8 cellular contexts compared by ENCODE assay signal in genomic region chr9:87498816-87499454, GRCh38. TPM values are rescaled to one million over a fixed set of nuclear protein-coding genes. Genes with fewer than 3 reads are reported as not detected.
DNase-seq lines count a peak whose midpoint lies in the region; ATAC-seq, FAIRE-seq and TF ChIP-seq lines count a peak whose summit lies in the region.

No MANE protein-coding gene starts in this region.

- H3K27me3 Mint-ChIP-seq in activated CD8-positive, alpha-beta T cell treated with anti-CD3 and anti-CD28 coated beads for 36 hours = peaks cover 44% of the 10 kb centered on the region
- H3K27me3 Mint-ChIP-seq in activated CD8-positive, alpha-beta T cell treated with anti-CD3 and anti-CD28 coated beads, Interleukin-2, amount 10 ng/mL, durations not matched to agents 7 days and 5 days (ENCODE audit: low read depth) = peaks cover 40% of the 10 kb centered on the region
- H3K27me3 Mint-ChIP-seq in activated naive CD8-positive, alpha-beta T cell treated with anti-CD3 and anti-CD28 coated beads, Interleukin-2, amount 50 U/mL, for 24 hours = peaks cover 41% of the 10 kb centered on the region

- intact Hi-C loops in activated CD8-positive, alpha-beta T cell treated with anti-CD3 and anti-CD28 coated beads for 36 hours (cut with micrococcal nuclease) = no loop called here
- intact Hi-C loops in testis (cut with DNase I; ENCODE audit: low total_unique reads) = loop anchor here (5.0 kb wide), 1 partner anchor 162 kb away; no protein-coding TSS in a partner anchor

- no peak for TF ChIP-seq CTCF in activated CD8-positive, alpha-beta T cell treated with anti-CD3 and anti-CD28 coated beads for 36 hours (IDR thresholded peaks at IDR 0.05)
- TF ChIP-seq CTCF in testis (IDR thresholded peaks at IDR 0.05) = no peak

- no peaks in the 10 kb centered on the region for H3K36me3 Mint-ChIP-seq in activated CD8-positive, alpha-beta T cell treated with anti-CD3 and anti-CD28 coated beads for 36 hours (ENCODE audit: low read depth)
- no peaks in the 10 kb centered on the region for H3K36me3 Mint-ChIP-seq in activated CD8-positive, alpha-beta T cell treated with anti-CD3 and anti-CD28 coated beads, Interleukin-2, amount 10 ng/mL, durations not matched to agents 7 days and 5 days (ENCODE audit: low read depth)
- H3K36me3 Mint-ChIP-seq in activated naive CD8-positive, alpha-beta T cell treated with anti-CD3 and anti-CD28 coated beads, Interleukin-2, amount 50 U/mL, for 24 hours (ENCODE audit: low read depth) = no peaks in the 10 kb centered on the region

- ATAC-seq in activated CD8-positive, alpha-beta T cell treated with anti-CD3 and anti-CD28 coated beads for 36 hours = no peak
- no peak for ATAC-seq in activated CD8-positive, alpha-beta T cell treated with anti-CD3 and anti-CD28 coated beads, Interleukin-2, amount 10 ng/mL, durations not matched to agents 7 days and 5 days
- ATAC-seq in activated naive CD8-positive, alpha-beta T cell treated with anti-CD3 and anti-CD28 coated beads, Interleukin-2, amount 50 U/mL, for 24 hours = no peak
- ATAC-seq in HG03565 (IDR thresholded peaks at IDR 0.05; ENCODE audit: unreplicated experiment) (no peak), GM21367 (IDR thresholded peaks at IDR 0.05; ENCODE audit: unreplicated experiment) (no peak)

- H3K4me3 Mint-ChIP-seq in activated CD8-positive, alpha-beta T cell treated with anti-CD3 and anti-CD28 coated beads for 36 hours = peak overlapping the region; percentile 60
- no peak overlapping the region for H3K4me3 Mint-ChIP-seq in activated CD8-positive, alpha-beta T cell treated with anti-CD3 and anti-CD28 coated beads, Interleukin-2, amount 10 ng/mL, durations not matched to agents 7 days and 5 days
- peak overlapping the region; percentile 65 for H3K4me3 Mint-ChIP-seq in activated naive CD8-positive, alpha-beta T cell treated with anti-CD3 and anti-CD28 coated beads, Interleukin-2, amount 50 U/mL, for 24 hours

- H3K9me3 Mint-ChIP-seq in activated CD8-positive, alpha-beta T cell treated with anti-CD3 and anti-CD28 coated beads for 36 hours = no peaks in the 10 kb centered on the region
- H3K9me3 Mint-ChIP-seq in activated CD8-positive, alpha-beta T cell treated with anti-CD3 and anti-CD28 coated beads, Interleukin-2, amount 10 ng/mL, durations not matched to agents 7 days and 5 days (ENCODE audit: insufficient read depth) = no peaks in the 10 kb centered on the region
- H3K9me3 Mint-ChIP-seq in activated naive CD8-positive, alpha-beta T cell treated with anti-CD3 and anti-CD28 coated beads, Interleukin-2, amount 50 U/mL, for 24 hours = peaks cover 4% of the 10 kb centered on the region

- POLR2A ChIA-PET in activated CD8-positive, alpha-beta T cell treated with anti-CD3 and anti-CD28 coated beads for 36 hours (lab: Charles Lee) = no interaction called here
- POLR2A ChIA-PET in activated CD8-positive, alpha-beta T cell treated with anti-CD3 and anti-CD28 coated beads, Interleukin-2, amount 10 ng/mL, durations not matched to agents 7 days and 5 days (lab: Charles Lee) = no interaction called here

- WGBS in testis, 2 donors = 14 to 34% methylated on average over 18 to 26 of the region's 26 CpGs

- FAIRE-seq in RCC 7860 (lab: Jason Lieb, UNC) = no peak

- H3K27ac ChIP-seq in testis = peak overlapping the region; percentile 80 to 87

- peaks cover 13% of the 10 kb centered on the region for H3K4me1 ChIP-seq in testis

- no peak overlapping the region for H3K27ac Mint-ChIP-seq in activated CD8-positive, alpha-beta T cell treated with anti-CD3 and anti-CD28 coated beads for 36 hours
- H3K27ac Mint-ChIP-seq in activated CD8-positive, alpha-beta T cell treated with anti-CD3 and anti-CD28 coated beads, Interleukin-2, amount 10 ng/mL, durations not matched to agents 7 days and 5 days = no peak overlapping the region
- no peak overlapping the region for H3K27ac Mint-ChIP-seq in activated naive CD8-positive, alpha-beta T cell treated with anti-CD3 and anti-CD28 coated beads, Interleukin-2, amount 50 U/mL, for 24 hours

- peak; percentile 20 for DNase-seq in activated CD8-positive, alpha-beta T cell treated with anti-CD3 and anti-CD28 coated beads for 36 hours
- DNase-seq in activated CD8-positive, alpha-beta T cell treated with anti-CD3 and anti-CD28 coated beads, Interleukin-2, amount 10 ng/mL, durations not matched to agents 7 days and 5 days = no peak
- no peak for DNase-seq in activated naive CD8-positive, alpha-beta T cell treated with anti-CD3 and anti-CD28 coated beads, Interleukin-2, amount 50 U/mL, for 24 hours
- DNase-seq in left kidney (ENCODE audit: low read depth, low spot score) (peak; percentile 65), testis (no peak), RCC 7860 (ENCODE audit: low spot score) (no peak)

- H3K4me1 Mint-ChIP-seq in activated CD8-positive, alpha-beta T cell treated with anti-CD3 and anti-CD28 coated beads for 36 hours (ENCODE audit: low read depth) = peaks cover 24% of the 10 kb centered on the region
- peaks cover 5% of the 10 kb centered on the region for H3K4me1 Mint-ChIP-seq in activated CD8-positive, alpha-beta T cell treated with anti-CD3 and anti-CD28 coated beads, Interleukin-2, amount 10 ng/mL, durations not matched to agents 7 days and 5 days (ENCODE audit: low read depth)
- peaks cover 40% of the 10 kb centered on the region for H3K4me1 Mint-ChIP-seq in activated naive CD8-positive, alpha-beta T cell treated with anti-CD3 and anti-CD28 coated beads, Interleukin-2, amount 50 U/mL, for 24 hours

- H3K36me3 ChIP-seq in testis (ENCODE audit: low read depth, missing control alignments) = no peaks in the 10 kb centered on the region

- peak overlapping the region; percentile 73 to 91 for H3K4me3 ChIP-seq in testis

- no peak for TF ChIP-seq POLR2A in testis (IDR thresholded peaks at IDR 0.05)

- no peaks in the 10 kb centered on the region for H3K9me3 ChIP-seq in testis

- CTCF ChIA-PET in activated CD8-positive, alpha-beta T cell treated with anti-CD3 and anti-CD28 coated beads for 36 hours (lab: Charles Lee) = no interaction called here
- CTCF ChIA-PET in activated CD8-positive, alpha-beta T cell treated with anti-CD3 and anti-CD28 coated beads, Interleukin-2, amount 10 ng/mL, durations not matched to agents 7 days and 5 days (lab: Charles Lee) = no interaction called here

- no peaks in the 10 kb centered on the region for H3K27me3 ChIP-seq in testis

RNA-seq across cellular contexts. Expression of gene DAPK1, which starts 1.3 kb away (rescaled TPM):
- 1 to 10 TPM; 1.7 to 2.1 TPM for total RNA-seq in activated CD8-positive, alpha-beta T cell treated with anti-CD3 and anti-CD28 coated beads for 36 hours
- under 1 TPM; 0.29 to 0.47 TPM for total RNA-seq in activated CD8-positive, alpha-beta T cell treated with anti-CD3 and anti-CD28 coated beads, Interleukin-2, amount 10 ng/mL, durations not matched to agents 7 days and 5 days
- total RNA-seq in testis = 10 to 100 TPM; 71.0 to 74.6 TPM
- polyA plus RNA-seq in testis (ENCODE audit: insufficient read depth, low read depth, low replicate concordance) = 35.1 TPM

Comparison
In these comparisons a context has a peak if more than half of its experiments do, and no peak if none do; other contexts are left out.
1. DNase-seq: peak in activated CD8-positive, alpha-beta T cell treated with anti-CD3 and anti-CD28 coated beads for 36 hours (single experiment) and left kidney (single experiment); none in activated CD8-positive, alpha-beta T cell treated with anti-CD3 and anti-CD28 coated beads, Interleukin-2, amount 10 ng/mL, durations not matched to agents 7 days and 5 days (single experiment), activated naive CD8-positive, alpha-beta T cell treated with anti-CD3 and anti-CD28 coated beads, Interleukin-2, amount 50 U/mL, for 24 hours (single experiment), testis (single experiment) and RCC 7860 (single experiment).
2. RNA of gene DAPK1, which starts 1.3 kb away (total RNA-seq): 71.0 to 74.6 TPM in testis; 1.7 to 2.1 TPM in activated CD8-positive, alpha-beta T cell treated with anti-CD3 and anti-CD28 coated beads for 36 hours and 0.29 to 0.47 TPM in activated CD8-positive, alpha-beta T cell treated with anti-CD3 and anti-CD28 coated beads, Interleukin-2, amount 10 ng/mL, durations not matched to agents 7 days and 5 days; every median in the first group is over 10 times any median in the second.